Comparison of ENCODE assay signal across 11 cellular contexts in the genomic region with DNA sequence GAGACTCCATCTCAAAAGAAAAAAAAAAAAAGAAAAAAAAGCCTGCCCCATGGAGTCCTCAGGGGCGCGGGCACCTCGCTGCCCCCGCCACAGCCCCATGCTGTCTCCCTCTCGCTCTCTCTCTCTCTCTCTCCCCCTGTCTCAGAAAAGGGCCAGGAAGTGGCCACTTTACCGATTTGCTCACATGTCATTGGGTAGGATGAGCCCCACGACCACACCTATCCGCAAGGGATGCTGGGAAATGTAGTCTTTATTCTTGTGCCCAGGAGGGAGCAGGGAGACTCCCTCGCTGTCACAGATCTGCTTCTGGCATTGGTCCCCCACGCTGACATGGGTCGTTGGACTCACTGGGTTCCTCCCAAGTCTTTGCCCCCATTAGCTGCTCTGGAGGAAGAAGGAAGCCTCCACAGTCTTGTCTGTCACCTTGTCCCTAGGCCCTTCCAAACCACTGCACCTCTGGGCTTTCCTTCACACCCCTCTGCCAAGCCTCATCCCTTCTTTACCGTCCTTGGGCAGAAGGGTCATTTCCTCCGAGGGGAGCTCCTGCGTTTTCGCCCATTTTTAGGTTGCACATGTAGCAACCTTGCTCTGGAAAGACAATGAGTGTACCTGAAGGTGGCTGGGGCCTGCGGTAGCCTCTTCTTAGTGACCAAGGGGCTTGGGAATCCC. TPM values are rescaled to one million over a fixed set of nuclear protein-coding genes. Genes with fewer than 3 reads are reported as not detected.
A peak's percentile ranks its signal among the peaks of the same experiment; 100 is the strongest.
DNase-seq lines count a peak whose midpoint lies in the region; ATAC-seq and TF ChIP-seq lines count a peak whose summit lies in the region.
"Had no signal": no experiment of that assay in that cellular context is flagged by ENCODE, and none has a peak within 500 bp of the region (broad histone marks: within the 10 kb centered on the region; RNA-seq: fewer than 3 reads in every experiment).

No MANE protein-coding gene starts in this region.

- POLR2A ChIA-PET in OCI-LY7 (lab: Charles Lee) = no interaction called here

- CTCF ChIA-PET in OCI-LY7 (lab: Charles Lee; ENCODE audit: unreplicated experiment) = no interaction called here

- peaks cover 0 to 2% (median under 1%) of the 10 kb centered on the region in 4 donors for H3K4me1 Mint-ChIP-seq in CD4-positive, CD25-positive, alpha-beta regulatory T cell

- no peaks in the 10 kb centered on the region for H3K27me3 ChIP-seq in CD4-positive, CD25-positive, alpha-beta regulatory T cell (ENCODE audit: control insufficient read depth, insufficient read depth, low read length)
- no peaks in the 10 kb centered on the region for H3K27me3 ChIP-seq in DND-41 (ENCODE audit: insufficient read depth, low read length, poor library complexity)
- H3K27me3 ChIP-seq: body of pancreas had no signal

- no peaks in the 10 kb centered on the region for H4K20me1 ChIP-seq in DND-41 (ENCODE audit: insufficient read depth, low read length)
- no peaks in the 10 kb centered on the region for H4K20me1 ChIP-seq in OCI-LY7 (ENCODE audit: insufficient read depth, low read length)

- no peaks in the 10 kb centered on the region for H3K36me3 ChIP-seq in CD4-positive, CD25-positive, alpha-beta regulatory T cell (ENCODE audit: control insufficient read depth, insufficient read depth, low read length)
- H3K36me3 ChIP-seq in DND-41 (ENCODE audit: insufficient read depth, low read length) (no peaks in the 10 kb centered on the region), OCI-LY7 (ENCODE audit: insufficient read depth, low read length) (no peaks in the 10 kb centered on the region)

- peak in 1 of 2 donors; percentile 68 for ATAC-seq in CD4-positive, CD25-positive, alpha-beta regulatory T cell (ENCODE audit: low read depth in 2 of 2)
- peak; percentile 91 for ATAC-seq in DND-41 (ENCODE audit: insufficient read depth, low read depth)
- ATAC-seq in HG02759 (IDR thresholded peaks at IDR 0.05; ENCODE audit: unreplicated experiment) = no peak
- ATAC-seq in HG02852 (IDR thresholded peaks at IDR 0.05; ENCODE audit: unreplicated experiment) = no peak
- ATAC-seq: body of pancreas had no signal

- H3K79me2 ChIP-seq in DND-41 (ENCODE audit: insufficient read depth, low read length) (no peaks in the 10 kb centered on the region), OCI-LY7 (ENCODE audit: insufficient read depth, low read depth, low read length) (no peaks in the 10 kb centered on the region)

- no peak overlapping the region for H3K4me3 ChIP-seq in CD4-positive, CD25-positive, alpha-beta regulatory T cell (ENCODE audit: low read depth, low read length)
- H3K4me3 ChIP-seq in DND-41 (ENCODE audit: low read depth in 1 of 2, low read length in 2 of 2) = no peak overlapping the region
- H3K4me3 ChIP-seq in OCI-LY7 (ENCODE audit: low read depth, low read length, poor library complexity, severe bottlenecking) = no peak overlapping the region
- H3K4me3 ChIP-seq: body of pancreas had no signal

- H3K4me3 Mint-ChIP-seq in CD4-positive, CD25-positive, alpha-beta regulatory T cell = no peak overlapping the region

- no peaks in the 10 kb centered on the region for H3K9me3 ChIP-seq in CD4-positive, CD25-positive, alpha-beta regulatory T cell (ENCODE audit: control insufficient read depth in 2 of 2, low read length in 2 of 2)
- H3K9me3 ChIP-seq in DND-41 (ENCODE audit: insufficient read depth, low read length, severe bottlenecking) (no peaks in the 10 kb centered on the region), OCI-LY7 (ENCODE audit: low read length) (no peaks in the 10 kb centered on the region)
- H3K9me3 ChIP-seq: body of pancreas had no signal

- TF ChIP-seq CTCF in DND-41 (IDR thresholded peaks at IDR 0.05; ENCODE audit: borderline replicate concordance, extremely low read depth, low read length, poor library complexity, severe bottlenecking) (no peak), OCI-LY7 (conservative IDR thresholded peaks at IDR 0.05; ENCODE audit: low read length) (no peak)

- peak in 2 of 3 donors; percentile 45 to 72 for DNase-seq in CD4-positive, CD25-positive, alpha-beta regulatory T cell
- DNase-seq in DND-41 (peak; percentile 62), OCI-LY7 (ENCODE audit: low spot score) (peak; percentile 62), germinal center (ENCODE audit: low spot score) (peak; percentile 51), NCI-H2107 treated with DMSO at 0.1 percent for 48 hours (lab: John Stamatoyannopoulos, UW; ENCODE audit: unreplicated experiment) (no peak), G401 (ENCODE audit: low spot score) (no peak)
- DNase-seq: body of pancreas, retina had no signal

- H3K9me2 ChIP-seq in OCI-LY7 (ENCODE audit: insufficient read depth, low read length) = no peaks in the 10 kb centered on the region

- no peak overlapping the region for H3K4me2 ChIP-seq in DND-41 (ENCODE audit: insufficient read depth, low read length)
- no peak overlapping the region for H3K4me2 ChIP-seq in OCI-LY7 (ENCODE audit: low read length)

- H3K27ac Mint-ChIP-seq in CD4-positive, CD25-positive, alpha-beta regulatory T cell = no peak overlapping the region

- in situ Hi-C loops in G401 (cut with HindIII; ENCODE audit: low sequenced_read_pairs) = no loop called here

- H3K27ac ChIP-seq in CD4-positive, CD25-positive, alpha-beta regulatory T cell (ENCODE audit: insufficient read depth, low read length, poor library complexity, severe bottlenecking) = no peak overlapping the region
- H3K27ac ChIP-seq in DND-41 (ENCODE audit: low read length) (no peak overlapping the region), OCI-LY7 (ENCODE audit: low read depth, low read length, poor library complexity, severe bottlenecking) (no peak overlapping the region)
- H3K27ac ChIP-seq: body of pancreas, VCaP had no signal

- no peak overlapping the region for H3K9ac ChIP-seq in DND-41 (ENCODE audit: low read depth, low read length)

- no peaks in the 10 kb centered on the region for H3K36me3 Mint-ChIP-seq in CD4-positive, CD25-positive, alpha-beta regulatory T cell

- BruUV-seq in OCI-LY7 (replicated peaks; lab: Mats Ljungman, UMichigan) = no TSS peak

- H2AFZ ChIP-seq in DND-41 (ENCODE audit: low read depth, low read length) (no peak overlapping the region), OCI-LY7 (ENCODE audit: low read length) (peak overlapping the region; percentile 3; the same call in 1 of the 2 replicates)

- peaks cover 0 to 1% (median 0%) of the 10 kb centered on the region in 7 donors for H3K9me3 Mint-ChIP-seq in CD4-positive, CD25-positive, alpha-beta regulatory T cell

- peaks cover 8% of the 10 kb centered on the region for H3K27me3 Mint-ChIP-seq in CD4-positive, CD25-positive, alpha-beta regulatory T cell

- intact Hi-C loops in OCI-LY7 (cut with micrococcal nuclease; ENCODE audit: unreplicated experiment) = no loop called here

- no peaks in the 10 kb centered on the region for H3K4me1 ChIP-seq in CD4-positive, CD25-positive, alpha-beta regulatory T cell (ENCODE audit: control insufficient read depth, insufficient read depth, low read length, poor library complexity, severe bottlenecking)
- H3K4me1 ChIP-seq in DND-41 (ENCODE audit: insufficient read depth, low read length) (0 out of 2 replicates have a peak, but pooled peaks cover 1% of the 10 kb centered on the region), OCI-LY7 (ENCODE audit: insufficient read depth, low read length, poor library complexity, severe bottlenecking) (no peaks in the 10 kb centered on the region)
- H3K4me1 ChIP-seq: body of pancreas had no signal

RNA-seq across cellular contexts. Expression of a gene that starts 6.9 kb away (rescaled TPM):
- total RNA-seq in CD4-positive, CD25-positive, alpha-beta regulatory T cell = not detected
- not detected for polyA plus RNA-seq in CD4-positive, CD25-positive, alpha-beta regulatory T cell
- total RNA-seq in OCI-LY7 (2014; rRNA removed; shearing (Covaris generic)) = not detected in 2 replicates
- not detected in 2 replicates for total RNA-seq in OCI-LY7 (2022)
- not detected in 2 replicates for total RNA-seq in G401 (2014; rRNA removed; shearing (Covaris generic))

RNA-seq across cellular contexts. Expression of a gene that starts 46.3 kb away (rescaled TPM):
- 13.2 TPM for total RNA-seq in CD4-positive, CD25-positive, alpha-beta regulatory T cell
- 1 to 10 TPM; 2.1 to 8.1 (median 2.6) TPM for polyA plus RNA-seq in CD4-positive, CD25-positive, alpha-beta regulatory T cell
- total RNA-seq in OCI-LY7 (2014; rRNA removed; shearing (Covaris generic)) = 293 and 303 TPM in 2 replicates
- total RNA-seq in OCI-LY7 (2022) = 340 and 442 TPM in 2 replicates
- 133 and 277 TPM in 2 replicates for total RNA-seq in G401 (2014; rRNA removed; shearing (Covaris generic))

Comparison
In these comparisons a context has a peak if more than half of its experiments do, and no peak if none do; other contexts are left out.
1. DNase-seq: peak in CD4-positive, CD25-positive, alpha-beta regulatory T cell (2 of 3), DND-41 (single experiment), OCI-LY7 (single experiment) and germinal center (single experiment); none in NCI-H2107 treated with DMSO at 0.1 percent for 48 hours (single experiment) and G401 (single experiment).